In the genomic region with DNA sequence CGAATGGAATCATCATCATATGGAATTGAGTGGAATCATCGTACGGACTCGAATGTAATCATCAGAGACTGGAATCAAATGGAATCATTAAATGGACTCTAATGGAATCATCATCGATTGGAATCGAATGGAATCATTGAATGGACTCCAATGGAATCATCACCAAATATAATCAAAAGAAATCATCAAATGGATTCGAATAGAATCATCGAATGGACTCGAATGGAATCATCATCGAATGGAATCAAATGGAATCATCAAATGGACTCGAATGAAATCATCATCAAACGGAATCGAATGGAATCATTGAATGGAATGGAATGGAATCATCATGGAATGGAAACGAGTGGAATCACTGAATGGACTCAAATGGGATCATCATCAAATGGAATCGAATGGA, we compare ENCODE assay signal across 8 cellular contexts.
DNase-seq lines count a peak whose midpoint lies in the region; ATAC-seq and TF ChIP-seq lines count a peak whose summit lies in the region.
"Not testable (repeated sequence)": the region's sequence is repeated elsewhere in the genome, so short reads cannot be mapped to it uniquely, and the experiment has no call there.

No MANE protein-coding gene starts in this region.

- not testable (repeated sequence) for H3K4me3 Mint-ChIP-seq in chondrocyte (ENCODE audit: unreplicated experiment); osteocyte (ENCODE audit: unreplicated experiment)

- H3K79me2 ChIP-seq in GM23248 (ENCODE audit: insufficient read depth) = not testable (repeated sequence)

- 30 to 35% methylated on average over 15 of the region's 15 CpGs for WGBS in GM23248 (ENCODE audit: low coverage in 1 of 2, low lambda C conversion rate in 2 of 2, missing lambda C conversion rate in 2 of 2), 2 experiments

- peak overlapping the region; percentile 0 for H3K4me3 ChIP-seq in GM23248

- peaks cover 16% of the 10 kb centered on the region for H3K9me2 ChIP-seq in GM23248 (ENCODE audit: insufficient read depth)

- peaks cover 17% of the 10 kb centered on the region for H4K20me1 ChIP-seq in GM23248 (ENCODE audit: insufficient read depth)

- peaks cover 15% of the 10 kb centered on the region for H3K36me3 ChIP-seq in GM23248 (ENCODE audit: low read depth)

- H3K9ac ChIP-seq in GM23248 = peak overlapping the region; percentile 0; the same call in 1 of the 2 replicates

- H3K9me3 ChIP-seq in GM23248 (ENCODE audit: low read depth) = peaks cover 19% of the 10 kb centered on the region

- H3K4me2 ChIP-seq in GM23248 (ENCODE audit: unreplicated experiment) = peak overlapping the region; percentile 0

- peak overlapping the region; percentile 0; the same call in 1 of the 2 replicates for H3K27ac ChIP-seq in GM23248

- peaks cover 20% of the 10 kb centered on the region for H3F3A ChIP-seq in GM23248 (ENCODE audit: insufficient read depth)

- TF ChIP-seq CTCF in chondrocyte (IDR thresholded peaks at IDR 0.05); osteocyte (IDR thresholded peaks at IDR 0.05): not testable (repeated sequence)

- H3K4me1 ChIP-seq in GM23248 (ENCODE audit: insufficient read depth) = peaks cover 14% of the 10 kb centered on the region

- peak; percentile 1 for ATAC-seq in left lobe of liver

- H3K9me3 Mint-ChIP-seq in chondrocyte (ENCODE audit: low read depth) (peaks cover 14% of the 10 kb centered on the region), osteocyte (ENCODE audit: unreplicated experiment) (peaks cover 11% of the 10 kb centered on the region)

- not testable (repeated sequence) for H3K4me1 Mint-ChIP-seq in chondrocyte (ENCODE audit: low read depth); osteocyte (ENCODE audit: unreplicated experiment)

- not testable (repeated sequence) for H3K27ac Mint-ChIP-seq in chondrocyte (ENCODE audit: unreplicated experiment); osteocyte (ENCODE audit: unreplicated experiment)

- H3K27me3 ChIP-seq in GM23248 (replicated peaks; ENCODE audit: insufficient read depth) = peaks cover 15% of the 10 kb centered on the region

- in situ Hi-C loops in GM23248 (cut with MboI) = not testable (repeated sequence)

- H3K36me3 Mint-ChIP-seq in chondrocyte (ENCODE audit: low read depth); osteocyte (ENCODE audit: unreplicated experiment): not testable (repeated sequence)

- peak overlapping the region; percentile 0; the same call in 1 of the 2 replicates for H2AFZ ChIP-seq in GM23248

- not testable (repeated sequence) for H3K27me3 Mint-ChIP-seq in chondrocyte (ENCODE audit: low read depth); osteocyte (ENCODE audit: unreplicated experiment)

- not testable (repeated sequence) for DNase-seq in GM23248
- peak; percentile 88 for DNase-seq in activated CD4-positive, CD25-positive, alpha-beta regulatory T cell treated with anti-CD3 and anti-CD28 coated beads, Interleukin-2, amount 50 U/mL, for 16 hours (ENCODE audit: low read depth, low spot score)
- DNase-seq in activated T-helper 1 cell treated with Interleukin-2 at 50 U/mL for 16 hours (ENCODE audit: low read depth) = peak; percentile 25
- peak; percentile 94 for DNase-seq in chondrocyte (ENCODE audit: low spot score)
- peak; percentile 76 for DNase-seq in left lobe of liver (ENCODE audit: low spot score)
- DNase-seq in osteocyte (ENCODE audit: extremely low spot score, unreplicated experiment) = peak; percentile 100
- peak; percentile 67 for DNase-seq in stimulated activated CD8-positive, alpha-beta memory T cell treated with anti-CD3 and anti-CD28 coated beads, Interleukin-15, amount 100 ng/mL, for 1 hour (ENCODE audit: low read depth)
- DNase-seq in ureter (ENCODE audit: low spot score) = peak; percentile 97
